In genomic region chr5:41415242-41415641, GRCh38 we compare ENCODE assay signal across 11 cellular contexts.
"Had no signal": no experiment of that assay in that cellular context is flagged by ENCODE, and none has a peak within 500 bp of the region (broad histone marks: within the 10 kb centered on the region; RNA-seq: fewer than 3 reads in every experiment).

No MANE protein-coding gene starts in this region.

- ATAC-seq: activated naive CD4-positive, alpha-beta T cell treated with anti-CD3 and anti-CD28 coated beads, Interleukin-2, amount 50 U/mL, for 72 hours; activated T-cell treated with anti-CD3 and anti-CD28 coated beads, Interleukin-2, amount 50 U/mL, for 4 hours; left lobe of liver; upper lobe of right lung had no signal

- H3K4me1 ChIP-seq: spleen, suprapubic skin, upper lobe of right lung had no signal

- H3K27ac ChIP-seq: spleen, suprapubic skin, upper lobe of right lung had no signal

- H3K4me3 ChIP-seq: spleen, suprapubic skin, upper lobe of right lung had no signal

- H3K9me3 ChIP-seq: spleen, suprapubic skin, upper lobe of right lung had no signal

- H3K36me3 ChIP-seq: spleen, suprapubic skin, upper lobe of right lung had no signal

- H3K27me3 ChIP-seq: spleen, suprapubic skin, upper lobe of right lung had no signal

- DNase-seq: activated CD4-positive, alpha-beta T cell treated with anti-CD3 and anti-CD28 coated beads, Interleukin-2, amount 50 U/mL, for 1 hour; activated effector memory CD4-positive, alpha-beta T cell treated with anti-CD3 and anti-CD28 coated beads, Interleukin-2, amount 50 U/mL, for 16 hours; activated T-cell treated with anti-CD3 and anti-CD28 coated beads, Interleukin-2, amount 50 U/mL, for 4 hours; cerebellar nuclear complex; spleen; stimulated activated CD4-positive, alpha-beta T cell treated with anti-CD3 and anti-CD28 coated beads, Interleukin-2, amount 100 ng/mL, for 24 hours; stimulated activated naive CD4-positive, alpha-beta T cell treated with Interleukin-2 at 50 U/mL for 16 hours; upper lobe of right lung had no signal
